In the genomic region with DNA sequence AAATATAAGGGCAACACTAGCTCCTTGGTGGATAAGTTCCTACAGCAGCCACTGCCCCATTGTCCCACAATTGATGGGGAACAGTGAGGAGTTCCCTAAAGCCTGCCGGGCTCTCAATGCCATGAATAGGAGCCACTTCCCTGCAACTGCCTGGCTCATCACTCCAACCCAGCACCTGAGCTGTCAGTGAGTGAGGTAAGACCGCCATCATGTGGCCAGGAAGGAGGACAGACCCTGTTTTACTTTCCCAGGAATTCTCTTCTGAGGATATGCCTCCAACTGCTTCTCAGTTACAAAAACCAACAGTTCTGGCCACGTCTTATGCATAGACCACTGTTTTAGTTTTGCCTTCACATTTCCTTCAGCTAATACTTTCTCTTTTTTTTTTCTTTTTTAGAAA, we compare ENCODE assay signal across 9 cellular contexts. TPM values are rescaled to one million over a fixed set of nuclear protein-coding genes. Genes with fewer than 3 reads are reported as not detected.
A peak's percentile ranks its signal among the peaks of the same experiment; 100 is the strongest.
DNase-seq lines count a peak whose midpoint lies in the region; ATAC-seq, FAIRE-seq and TF ChIP-seq lines count a peak whose summit lies in the region.
"Had no signal": no experiment of that assay in that cellular context is flagged by ENCODE, and none has a peak within 500 bp of the region (broad histone marks: within the 10 kb centered on the region; RNA-seq: fewer than 3 reads in every experiment).

No MANE protein-coding gene starts in this region.

- no peak for TF ChIP-seq CTCF in WTC11 (IDR thresholded peaks at IDR 0.05)

- H3K27ac Mint-ChIP-seq in WTC11, result no peak overlapping the region

- POLR2A ChIA-PET in WTC11 (lab: Charles Lee), result no interaction called here

- CTCF ChIA-PET in WTC11 (lab: Charles Lee), result interaction anchor here (0.8 to 1.5 kb wide), 4 partner anchors 8 to 430 kb away, joined by 3 to 4 read pairs (median 3); a partner anchor contains a TSS

- ATAC-seq in WTC11, result peak; percentile 98
- ATAC-seq in left lobe of liver, result peak; percentile 92
- ATAC-seq in HG02885 (IDR thresholded peaks at IDR 0.05; ENCODE audit: poor library complexity, unreplicated experiment), result no peak

- no peaks in the 10 kb centered on the region for H3K9me3 Mint-ChIP-seq in WTC11

- H3K27me3 Mint-ChIP-seq in WTC11 (ENCODE audit: low read depth), result no peaks in the 10 kb centered on the region; the same call in 1 of the 2 replicates

- no peaks in the 10 kb centered on the region for H3K36me3 Mint-ChIP-seq in WTC11

- no peak for FAIRE-seq in GM19239 (lab: Jason Lieb, UNC)

- DNase-seq in NOMO-1 treated with DMSO at 0.1 percent for 48 hours (lab: John Stamatoyannopoulos, UW; ENCODE audit: unreplicated experiment), result peak; percentile 16
- no peak for DNase-seq in NOMO-1 treated with dmso at 0.1 percent for 144 hours (lab: John Stamatoyannopoulos, UW; ENCODE audit: unreplicated experiment)
- peak; percentile 45 for DNase-seq in NCI-H1092 treated with DMSO at 0.1 percent for 48 hours (lab: John Stamatoyannopoulos, UW)
- DNase-seq in WTC11 (ENCODE audit: low spot score), result peak; percentile 39
- no peak for DNase-seq in left lobe of liver (ENCODE audit: low spot score)
- no peak for DNase-seq in C1 segment of cervical spinal cord (lab: John Stamatoyannopoulos, UW)
- no peak for DNase-seq in GM19239 (ENCODE audit: insufficient read length, low spot score)

- H3K4me3 Mint-ChIP-seq in WTC11, result no peak overlapping the region

- H3K4me1 Mint-ChIP-seq in WTC11, result peaks cover 15% of the 10 kb centered on the region

TF ChIP-seq in WTC11, 78 proteins besides CTCF, POLR2A, EP300 and RAD21:
- TF ChIP-seq, protein P1, sequence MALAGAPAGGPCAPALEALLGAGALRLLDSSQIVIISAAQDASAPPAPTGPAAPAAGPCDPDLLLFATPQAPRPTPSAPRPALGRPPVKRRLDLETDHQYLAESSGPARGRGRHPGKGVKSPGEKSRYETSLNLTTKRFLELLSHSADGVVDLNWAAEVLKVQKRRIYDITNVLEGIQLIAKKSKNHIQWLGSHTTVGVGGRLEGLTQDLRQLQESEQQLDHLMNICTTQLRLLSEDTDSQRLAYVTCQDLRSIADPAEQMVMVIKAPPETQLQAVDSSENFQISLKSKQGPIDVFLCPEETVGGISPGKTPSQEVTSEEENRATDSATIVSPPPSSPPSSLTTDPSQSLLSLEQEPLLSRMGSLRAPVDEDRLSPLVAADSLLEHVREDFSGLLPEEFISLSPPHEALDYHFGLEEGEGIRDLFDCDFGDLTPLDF (CRISPR knock-in tag; IDR thresholded peaks at IDR 0.05), result no peak
- no peak for TF ChIP-seq SMAD4 (CRISPR knock-in tag; IDR thresholded peaks at IDR 0.05)
- TF ChIP-seq, protein P2, sequence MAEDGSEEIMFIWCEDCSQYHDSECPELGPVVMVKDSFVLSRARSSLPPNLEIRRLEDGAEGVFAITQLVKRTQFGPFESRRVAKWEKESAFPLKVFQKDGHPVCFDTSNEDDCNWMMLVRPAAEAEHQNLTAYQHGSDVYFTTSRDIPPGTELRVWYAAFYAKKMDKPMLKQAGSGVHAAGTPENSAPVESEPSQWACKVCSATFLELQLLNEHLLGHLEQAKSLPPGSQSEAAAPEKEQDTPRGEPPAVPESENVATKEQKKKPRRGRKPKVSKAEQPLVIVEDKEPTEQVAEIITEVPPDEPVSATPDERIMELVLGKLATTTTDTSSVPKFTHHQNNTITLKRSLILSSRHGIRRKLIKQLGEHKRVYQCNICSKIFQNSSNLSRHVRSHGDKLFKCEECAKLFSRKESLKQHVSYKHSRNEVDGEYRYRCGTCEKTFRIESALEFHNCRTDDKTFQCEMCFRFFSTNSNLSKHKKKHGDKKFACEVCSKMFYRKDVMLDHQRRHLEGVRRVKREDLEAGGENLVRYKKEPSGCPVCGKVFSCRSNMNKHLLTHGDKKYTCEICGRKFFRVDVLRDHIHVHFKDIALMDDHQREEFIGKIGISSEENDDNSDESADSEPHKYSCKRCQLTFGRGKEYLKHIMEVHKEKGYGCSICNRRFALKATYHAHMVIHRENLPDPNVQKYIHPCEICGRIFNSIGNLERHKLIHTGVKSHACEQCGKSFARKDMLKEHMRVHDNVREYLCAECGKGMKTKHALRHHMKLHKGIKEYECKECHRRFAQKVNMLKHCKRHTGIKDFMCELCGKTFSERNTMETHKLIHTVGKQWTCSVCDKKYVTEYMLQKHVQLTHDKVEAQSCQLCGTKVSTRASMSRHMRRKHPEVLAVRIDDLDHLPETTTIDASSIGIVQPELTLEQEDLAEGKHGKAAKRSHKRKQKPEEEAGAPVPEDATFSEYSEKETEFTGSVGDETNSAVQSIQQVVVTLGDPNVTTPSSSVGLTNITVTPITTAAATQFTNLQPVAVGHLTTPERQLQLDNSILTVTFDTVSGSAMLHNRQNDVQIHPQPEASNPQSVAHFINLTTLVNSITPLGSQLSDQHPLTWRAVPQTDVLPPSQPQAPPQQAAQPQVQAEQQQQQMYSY (CRISPR knock-in tag; IDR thresholded peaks at IDR 0.05), result no peak

RNA-seq across cellular contexts. Expression of a gene that starts 45.5 kb away (rescaled TPM):
- total RNA-seq in WTC11 (2021) (7.7 to 8.0 TPM (median 7.7 TPM) in 3 replicates), left lobe of liver (6.6 TPM)
- total RNA-seq: activated CD8-positive, alpha-beta memory T cell treated with anti-CD3 and anti-CD28 coated beads for 36 hours had no signal

Comparison
In these comparisons a context has a peak if more than half of its experiments do, and no peak if none do; other contexts are left out.
1. DNase-seq: peak in NOMO-1 treated with DMSO at 0.1 percent for 48 hours (single experiment), NCI-H1092 treated with DMSO at 0.1 percent for 48 hours (single experiment) and WTC11 (single experiment); none in NOMO-1 treated with dmso at 0.1 percent for 144 hours (single experiment), left lobe of liver (single experiment), C1 segment of cervical spinal cord (0 of 14) and GM19239 (single experiment).